8 cellular contexts compared by ENCODE assay signal in genomic region chr21:33230518-33231324, GRCh38. TPM values are rescaled to one million over a fixed set of nuclear protein-coding genes. Genes with fewer than 3 reads are reported as not detected.
DNase-seq lines count a peak whose midpoint lies in the region; ATAC-seq and TF ChIP-seq lines count a peak whose summit lies in the region.

No MANE protein-coding gene starts in this region.

- no peaks in the 10 kb centered on the region for H3K27me3 Mint-ChIP-seq in natural killer cell (ENCODE audit: low read depth in 2 of 2)

- DNase-seq in activated T-cell treated with anti-CD3 and anti-CD28 coated beads, Interleukin-2, amount 50 U/mL, for 1 hour: peak; percentile 61
- DNase-seq in activated T-cell treated with anti-CD3 and anti-CD28 coated beads for 4 hours: no peak
- DNase-seq in NCI-H2029 treated with DMSO at 0.1 percent for 48 hours (lab: John Stamatoyannopoulos, UW): peak; percentile 8
- peak; percentile 23 for DNase-seq in activated T-helper 9 cell treated with anti-CD3 and anti-CD28 coated beads, Interleukin-2, amount 50 U/mL, for 16 hours (ENCODE audit: low read depth)
- peak; percentile 45 for DNase-seq in fibroblast of villous mesenchyme (ENCODE audit: low read depth)
- DNase-seq in natural killer cell: no peak

- no peaks in the 10 kb centered on the region for H3K9me3 Mint-ChIP-seq in natural killer cell

- peak overlapping the region; percentile 88 to 97 for H3K27ac Mint-ChIP-seq in natural killer cell

- intact Hi-C loops in natural killer cell (cut with micrococcal nuclease): no loop called here

- peak; percentile 37 for ATAC-seq in HG02642 (IDR thresholded peaks at IDR 0.05; ENCODE audit: poor library complexity, unreplicated experiment)
- peak; percentile 14 to 28 (median 27) for ATAC-seq in natural killer cell
- ATAC-seq in GM18870 (IDR thresholded peaks at IDR 0.05; ENCODE audit: unreplicated experiment): no peak

- H3K36me3 Mint-ChIP-seq in natural killer cell: peaks cover 18% of the 10 kb centered on the region

- TF ChIP-seq CTCF in fibroblast of villous mesenchyme (IDR thresholded peaks at IDR 0.05; ENCODE audit: insufficient read depth, low read depth, low read length): peak; percentile 17
- TF ChIP-seq CTCF in natural killer cell (IDR thresholded peaks at IDR 0.05): no peak

- H3K4me3 Mint-ChIP-seq in natural killer cell: peak overlapping the region; percentile 90

- H3K4me1 Mint-ChIP-seq in natural killer cell: peaks cover 56 to 57% of the 10 kb centered on the region in 2 donors

- H3K4me3 ChIP-seq in fibroblast of villous mesenchyme (ENCODE audit: low read depth, low read length): peak overlapping the region; percentile 91

RNA-seq across cellular contexts. Expression of gene IFNAR2, which starts 1.0 kb away (rescaled TPM):
- total RNA-seq in fibroblast of villous mesenchyme (3.9 and 5.2 TPM in 2 replicates), natural killer cell (100 to 1,000 TPM in 1 of 3 donors, 10 to 100 TPM in 2; 65.4 to 105 (median 70.9) TPM)

RNA-seq across cellular contexts. Expression of gene IL10RB, which starts 35.4 kb away (rescaled TPM):
- 34.5 and 60.9 TPM in 2 replicates for total RNA-seq in fibroblast of villous mesenchyme
- 10 to 100 TPM; 18.4 to 27.8 (median 27.3) TPM for total RNA-seq in natural killer cell

Comparison
In these comparisons a context has a peak if more than half of its experiments do, and no peak if none do; other contexts are left out.
1. DNase-seq: peak in activated T-cell treated with anti-CD3 and anti-CD28 coated beads, Interleukin-2, amount 50 U/mL, for 1 hour (single experiment), NCI-H2029 treated with DMSO at 0.1 percent for 48 hours (single experiment), activated T-helper 9 cell treated with anti-CD3 and anti-CD28 coated beads, Interleukin-2, amount 50 U/mL, for 16 hours (single experiment) and fibroblast of villous mesenchyme (single experiment); none in activated T-cell treated with anti-CD3 and anti-CD28 coated beads for 4 hours (single experiment) and natural killer cell (single experiment).
2. RNA of gene IFNAR2, which starts 1.0 kb away (total RNA-seq): 65.4 to 105 TPM in natural killer cell; 3.9 to 5.2 TPM in fibroblast of villous mesenchyme; every median in the first group is over 10 times any median in the second.